8 cellular contexts compared by ENCODE assay signal in genomic region chr5:145834917-145835838, GRCh38. TPM values are rescaled to one million over a fixed set of nuclear protein-coding genes. Genes with fewer than 3 reads are reported as not detected.
DNase-seq lines count a peak whose midpoint lies in the region; ATAC-seq lines count a peak whose summit lies in the region.

TSS of gene PRELID2 (minus strand) at chr5:145835342. CDS start at chr5:145835251, 91 bp downstream.

- ATAC-seq in GM18907 (IDR thresholded peaks at IDR 0.05; ENCODE audit: unreplicated experiment), result peak; percentile 93
- ATAC-seq in HG03097 (IDR thresholded peaks at IDR 0.05; ENCODE audit: low FRiP score, unreplicated experiment), result peak; percentile 94

- no peaks in the 10 kb centered on the region for H3K36me3 ChIP-seq in endocrine pancreas (ENCODE audit: control insufficient read depth, insufficient read depth, low read length)

- no peaks in the 10 kb centered on the region for H3K27me3 ChIP-seq in endocrine pancreas (ENCODE audit: control insufficient read depth, insufficient read depth, low read length)

- peak; percentile 90 for DNase-seq in AG08396 (ENCODE audit: low spot score)
- DNase-seq in NCI-H460 (ENCODE audit: extremely low read depth, low read depth), result peak; percentile 91
- DNase-seq in activated CD4-positive, alpha-beta T cell treated with anti-CD3 and anti-CD28 coated beads, Interleukin-2, amount 50 U/mL, for 24 hours (ENCODE audit: low read depth in 1 of 2, low spot score in 1 of 2), result peak; percentile 7 to 12
- DNase-seq in medulla oblongata (ENCODE audit: extremely low spot score), result peak; percentile 88
- peak; percentile 2 to 59 (median 18) for DNase-seq in stimulated activated CD4-positive, alpha-beta T cell treated with anti-CD3 and anti-CD28 coated beads, TNF-alpha, amount 100 ng/mL, for 24 hours (ENCODE audit: low read depth in 3 of 3)

- H3K4me3 ChIP-seq in endocrine pancreas (ENCODE audit: control insufficient read depth, insufficient read depth, low read length), result peak within 1 kb of the TSS; percentile 75

- peaks cover 5% of the 10 kb centered on the region for H3K4me1 ChIP-seq in endocrine pancreas (ENCODE audit: control insufficient read depth, insufficient read depth, low read length)

- peak within 1 kb of the TSS; percentile 94 for H3K9ac ChIP-seq in endocrine pancreas (ENCODE audit: control insufficient read depth, insufficient read depth, low read length)

- H3K9me3 ChIP-seq in endocrine pancreas (ENCODE audit: control insufficient read depth, low read length), result no peaks in the 10 kb centered on the region

RNA-seq across cellular contexts. Expression of gene PRELID2, which starts in this region (rescaled TPM):
- total RNA-seq in NCI-H460 (2014; rRNA removed; shearing (Covaris generic)), result 32.1 and 40.0 TPM in 2 replicates
- 6.5 and 9.3 TPM in 2 replicates for polyA plus RNA-seq in NCI-H460 (2014; cell fraction: nucleus; rRNA removed)

Comparison
In these comparisons a context has a peak if more than half of its experiments do, and no peak if none do; other contexts are left out.
1. Peak in every context shown above with its lines: DNase-seq, ATAC-seq and H3K4me3 ChIP-seq.
2. DNase-seq: peak in every context shown above with its lines; median percentile 91 in NCI-H460; 90 in AG08396; 88 in medulla oblongata; 18 in stimulated activated CD4-positive, alpha-beta T cell treated with anti-CD3 and anti-CD28 coated beads, TNF-alpha, amount 100 ng/mL, for 24 hours; 10 in activated CD4-positive, alpha-beta T cell treated with anti-CD3 and anti-CD28 coated beads, Interleukin-2, amount 50 U/mL, for 24 hours.